Comparison of ENCODE assay signal across 9 cellular contexts in genomic region chr17:81831563-81831956, GRCh38. TPM values are rescaled to one million over a fixed set of nuclear protein-coding genes. Genes with fewer than 3 reads are reported as not detected.
DNase-seq lines count a peak whose midpoint lies in the region; ATAC-seq, FAIRE-seq and TF ChIP-seq lines count a peak whose summit lies in the region.
"Had no signal": no experiment of that assay in that cellular context is flagged by ENCODE, and none has a peak within 500 bp of the region (broad histone marks: within the 10 kb centered on the region; RNA-seq: fewer than 3 reads in every experiment).

No MANE protein-coding gene starts in this region.

- intact Hi-C loops in heart left ventricle (cut with DNase I) (no loop called here), cardiac septum (cut with DNase I) (loop anchor here (5.0 kb wide), 1 partner anchor 41 kb away; the partner anchor contains the start of gene ARHGDIA), pancreas (cut with DNase I) (no loop called here)
- intact Hi-C loops in activated CD4-positive, alpha-beta memory T cell treated with anti-CD3 and anti-CD28 coated beads for 36 hours (cut with micrococcal nuclease): loop anchor here (5.0 kb wide), 1 partner anchor 41 kb away; the partner anchor contains the start of gene ARHGDIA

- CTCF ChIA-PET in activated CD4-positive, alpha-beta memory T cell treated with anti-CD3 and anti-CD28 coated beads for 36 hours (lab: Charles Lee): interaction anchor here (1.0 kb wide), 1 partner anchor 101 kb away, joined by 3 read pairs; no protein-coding TSS in a partner anchor

- H3K9me3 ChIP-seq in heart left ventricle: no peaks in the 10 kb centered on the region
- H3K9me3 ChIP-seq in hepatocyte (ENCODE audit: low read depth): no peaks in the 10 kb centered on the region
- no peaks in the 10 kb centered on the region for H3K9me3 ChIP-seq in thoracic aorta
- no peaks in the 10 kb centered on the region for H3K9me3 ChIP-seq in pancreas
- H3K9me3 ChIP-seq: uterus had no signal

- TF ChIP-seq CTCF in heart left ventricle (IDR thresholded peaks at IDR 0.05) (no peak), hepatocyte (IDR thresholded peaks at IDR 0.05; ENCODE audit: poor library complexity) (no peak), thoracic aorta (IDR thresholded peaks at IDR 0.05) (no peak), omental fat pad (IDR thresholded peaks at IDR 0.05) (no peak), pancreas (IDR thresholded peaks at IDR 0.05) (no peak)

- H3K27ac ChIP-seq in heart left ventricle: peak overlapping the region in 11 of 12 donors; percentile 80 to 95 (median 94)
- peak overlapping the region; percentile 91 for H3K27ac ChIP-seq in hepatocyte
- H3K27ac ChIP-seq in thoracic aorta: peak overlapping the region; percentile 87
- H3K27ac ChIP-seq in pancreas: peak overlapping the region in 2 of 4 donors; percentile 87 to 90

- peaks cover 6% of the 10 kb centered on the region for H3K36me3 Mint-ChIP-seq in activated CD4-positive, alpha-beta memory T cell treated with anti-CD3 and anti-CD28 coated beads for 36 hours

- no peaks in the 10 kb centered on the region for H4K20me1 ChIP-seq in hepatocyte (ENCODE audit: insufficient read depth, poor library complexity, severe bottlenecking)

- no peaks in the 10 kb centered on the region for H3K9me3 Mint-ChIP-seq in activated CD4-positive, alpha-beta memory T cell treated with anti-CD3 and anti-CD28 coated beads for 36 hours

- peak overlapping the region; percentile 88 for H3K4me2 ChIP-seq in hepatocyte

- POLR2A ChIA-PET in activated CD4-positive, alpha-beta memory T cell treated with anti-CD3 and anti-CD28 coated beads for 36 hours (lab: Charles Lee): interaction anchor here (0.5 to 2.7 kb wide), 2 partner anchors 16 to 38 kb away, joined by 3 to 14 read pairs; no protein-coding TSS in a partner anchor

- no peak overlapping the region for H2AFZ ChIP-seq in hepatocyte

- H3K4me3 ChIP-seq in heart left ventricle (peak overlapping the region in 7 of 12 donors; percentile 87 to 98 (median 92)), hepatocyte (no peak overlapping the region), thoracic aorta (peak overlapping the region; percentile 96), pancreas (peak overlapping the region in 1 of 4 donors; percentile 89)

- H3K27me3 Mint-ChIP-seq in activated CD4-positive, alpha-beta memory T cell treated with anti-CD3 and anti-CD28 coated beads for 36 hours: no peaks in the 10 kb centered on the region

- no peaks in the 10 kb centered on the region for H3K36me3 ChIP-seq in heart left ventricle
- no peaks in the 10 kb centered on the region for H3K36me3 ChIP-seq in hepatocyte (replicated peaks; ENCODE audit: insufficient read depth, low read depth)
- H3K36me3 ChIP-seq in thoracic aorta: no peaks in the 10 kb centered on the region
- no peaks in the 10 kb centered on the region for H3K36me3 ChIP-seq in pancreas
- H3K36me3 ChIP-seq: uterus had no signal

- no peaks in the 10 kb centered on the region for H3K27me3 ChIP-seq in heart left ventricle
- no peaks in the 10 kb centered on the region for H3K27me3 ChIP-seq in hepatocyte
- H3K27me3 ChIP-seq in thoracic aorta (replicated peaks; ENCODE audit: insufficient read depth): no peaks in the 10 kb centered on the region
- H3K27me3 ChIP-seq in pancreas: no peaks in the 10 kb centered on the region
- H3K27me3 ChIP-seq: uterus had no signal

- H3K4me3 Mint-ChIP-seq in activated CD4-positive, alpha-beta memory T cell treated with anti-CD3 and anti-CD28 coated beads for 36 hours: peak overlapping the region; percentile 97

- no peak for DNase-seq in heart left ventricle
- no peak for DNase-seq in cardiac septum (ENCODE audit: low spot score)
- peak; percentile 44 for DNase-seq in activated CD4-positive, alpha-beta memory T cell treated with anti-CD3 and anti-CD28 coated beads for 36 hours
- no peak for DNase-seq in hepatocyte (ENCODE audit: low spot score)
- DNase-seq in thoracic aorta (ENCODE audit: low spot score): no peak
- no peak for DNase-seq in omental fat pad (ENCODE audit: low spot score)
- DNase-seq in pancreas: no peak
- DNase-seq in RKO (ENCODE audit: low spot score): no peak
- DNase-seq: uterus had no signal

- ATAC-seq in heart left ventricle: no peak
- ATAC-seq in thoracic aorta (ENCODE audit: insufficient number of reproducible peaks, low FRiP score, low read depth): no peak
- no peak for ATAC-seq in omental fat pad (ENCODE audit: low FRiP score)
- ATAC-seq in pancreas: no peak

- no peak for FAIRE-seq in pancreas (lab: Jason Lieb, UNC)

- H3K9me2 ChIP-seq in hepatocyte (replicated peaks; ENCODE audit: insufficient read depth): no peaks in the 10 kb centered on the region

- H3K4me1 ChIP-seq in heart left ventricle: peaks cover 0 to 39% (median 23%) of the 10 kb centered on the region in 12 donors
- peaks cover 21% of the 10 kb centered on the region for H3K4me1 ChIP-seq in hepatocyte (ENCODE audit: insufficient read depth)
- peaks cover 15 to 28% of the 10 kb centered on the region in 2 donors for H3K4me1 ChIP-seq in thoracic aorta (ENCODE audit: control insufficient read depth in 1 of 2, low read depth in 2 of 2)
- peaks cover 4 to 9% (median 7%) of the 10 kb centered on the region in 3 donors for H3K4me1 ChIP-seq in pancreas

- no peak for TF ChIP-seq POLR2A in heart left ventricle (IDR thresholded peaks at IDR 0.05)

- peaks cover 59% of the 10 kb centered on the region for H3K79me2 ChIP-seq in hepatocyte

- WGBS in heart left ventricle, 4 donors: 82 to 91% (median 87%) methylated on average over 5 to 7 of the region's 7 CpGs
- WGBS in hepatocyte (ENCODE audit: low lambda C conversion rate, missing lambda C conversion rate): 96% methylated on average over 7 of the region's 7 CpGs
- whole genome bisulfite sequencing in pancreas, 2 donors: 86 to 95% methylated on average over 7 of the region's 7 CpGs

- H3K27ac Mint-ChIP-seq in activated CD4-positive, alpha-beta memory T cell treated with anti-CD3 and anti-CD28 coated beads for 36 hours: peak overlapping the region; percentile 96

- peaks cover 21% of the 10 kb centered on the region for H3K4me1 Mint-ChIP-seq in activated CD4-positive, alpha-beta memory T cell treated with anti-CD3 and anti-CD28 coated beads for 36 hours (ENCODE audit: low read depth)

RNA-seq across cellular contexts. Expression of gene MCRIP1, which starts 1.5 kb away (rescaled TPM):
- total RNA-seq in heart left ventricle: 100 to 1,000 TPM in 5 of 9 donors, 10 to 100 TPM in 4; 74.8 to 134 (median 102) TPM
- 100 to 1,000 TPM; 159 to 266 TPM for polyA plus RNA-seq in heart left ventricle
- total RNA-seq in cardiac septum: 102 TPM
- 10 to 100 TPM; 67.4 to 68.3 TPM for total RNA-seq in activated CD4-positive, alpha-beta memory T cell treated with anti-CD3 and anti-CD28 coated beads for 36 hours
- total RNA-seq in hepatocyte: 63.3 and 66.1 TPM in 2 replicates
- polyA plus RNA-seq in hepatocyte: 118 and 138 TPM in 2 replicates
- 100 to 1,000 TPM in 1 of 2 donors, 10 to 100 TPM in 1; 57.5 to 116 TPM for total RNA-seq in thoracic aorta
- total RNA-seq in omental fat pad: 10 to 100 TPM; 49.6 to 78.5 (median 57.2) TPM
- total RNA-seq in pancreas: 10 to 100 TPM; 28.9 to 64.0 (median 50.2) TPM
- polyA plus RNA-seq in pancreas: 100 to 1,000 TPM; 133 to 203 TPM

RNA-seq across cellular contexts. Expression of gene PPP1R27, which starts 3.3 kb away (rescaled TPM):
- total RNA-seq in heart left ventricle (not detected), cardiac septum (0.32 TPM), hepatocyte (not detected in 2 replicates), thoracic aorta (not detected), omental fat pad (under 1 TPM in 1 of 4 donors, not detected in 3; 0.65 TPM), pancreas (under 1 TPM in 1 of 6 donors, not detected in 5; 0.19 TPM)
- polyA plus RNA-seq in heart left ventricle (not detected), hepatocyte (0.56 and 0.72 TPM in 2 replicates), pancreas (1 to 10 TPM; 1.1 to 1.5 TPM)
- not detected for total RNA-seq in activated CD4-positive, alpha-beta memory T cell treated with anti-CD3 and anti-CD28 coated beads for 36 hours

RNA-seq across cellular contexts. Expression of gene GCGR, which starts 27.6 kb away (rescaled TPM):
- not detected for total RNA-seq in heart left ventricle
- not detected for polyA plus RNA-seq in heart left ventricle
- not detected for total RNA-seq in cardiac septum
- not detected for total RNA-seq in activated CD4-positive, alpha-beta memory T cell treated with anti-CD3 and anti-CD28 coated beads for 36 hours
- total RNA-seq in hepatocyte: 2.4 and 2.9 TPM in 2 replicates
- polyA plus RNA-seq in hepatocyte: 2.5 and 3.8 TPM in 2 replicates
- not detected for total RNA-seq in thoracic aorta
- total RNA-seq in omental fat pad: not detected
- total RNA-seq in pancreas: 1 to 10 TPM in 2 of 6 donors, under 1 TPM in 3, not detected in 1; 0.28 to 2.1 (median 0.79) TPM
- polyA plus RNA-seq in pancreas: 10 to 100 TPM in 1 of 2 donors, 1 to 10 TPM in 1; 7.3 to 22.7 TPM
- total RNA-seq: uterus had no signal

RNA-seq across cellular contexts. Expression of gene P4HB, which starts 28.8 kb away (rescaled TPM):
- total RNA-seq in heart left ventricle (100 to 1,000 TPM; 280 to 763 (median 374) TPM), cardiac septum (371 TPM), hepatocyte (1,163 and 1,316 TPM in 2 replicates), thoracic aorta (100 to 1,000 TPM; 515 to 655 TPM), omental fat pad (100 to 1,000 TPM; 366 to 725 (median 608) TPM), pancreas (1,000 to 10,000 TPM; 1,057 to 2,130 (median 1,556) TPM)
- polyA plus RNA-seq in heart left ventricle (100 to 1,000 TPM; 246 to 584 TPM), hepatocyte (1,233 and 1,240 TPM in 2 replicates), pancreas (1,000 to 10,000 TPM in 1 of 2 donors, 100 to 1,000 TPM in 1; 876 to 1,399 TPM)
- 100 to 1,000 TPM; 358 to 367 TPM for total RNA-seq in activated CD4-positive, alpha-beta memory T cell treated with anti-CD3 and anti-CD28 coated beads for 36 hours

RNA-seq across cellular contexts. Expression of gene ARHGDIA, which starts 39.6 kb away (rescaled TPM):
- total RNA-seq in heart left ventricle (100 to 1,000 TPM in 6 of 9 donors, 10 to 100 TPM in 3; 81.4 to 268 (median 152) TPM), cardiac septum (158 TPM), hepatocyte (57.0 and 80.7 TPM in 2 replicates), thoracic aorta (100 to 1,000 TPM; 206 to 324 TPM), omental fat pad (100 to 1,000 TPM; 125 to 250 (median 161) TPM), pancreas (100 to 1,000 TPM in 5 of 6 donors, 10 to 100 TPM in 1; 99.5 to 170 (median 160) TPM)
- polyA plus RNA-seq in heart left ventricle (100 to 1,000 TPM in 1 of 2 donors, 10 to 100 TPM in 1; 81.7 to 296 TPM), hepatocyte (295 and 311 TPM in 2 replicates), pancreas (100 to 1,000 TPM; 157 to 225 TPM)
- 100 to 1,000 TPM; 526 to 531 TPM for total RNA-seq in activated CD4-positive, alpha-beta memory T cell treated with anti-CD3 and anti-CD28 coated beads for 36 hours

Comparison
In these comparisons a context has a peak if more than half of its experiments do, and no peak if none do; other contexts are left out.
1. intact Hi-C loops: an anchor here in cardiac septum (5.0 kb wide) and activated CD4-positive, alpha-beta memory T cell treated with anti-CD3 and anti-CD28 coated beads for 36 hours (5.0 kb wide); none called in heart left ventricle and pancreas.